ENCODE assay signal across 1 cellular context in genomic region chr11:113689711-113690618, GRCh38.
TF ChIP-seq lines count a peak whose summit lies in the region.

No MANE protein-coding gene starts in this region.

TF ChIP-seq in K562, 482 proteins besides CTCF, POLR2A, EP300 and RAD21 (continued from another document and continues in another):
- no peak for TF ChIP-seq REST (CRISPR knock-in tag; IDR thresholded peaks at IDR 0.05; ENCODE audit: low read depth)
- TF ChIP-seq CXXC5 (CRISPR knock-in tag; IDR thresholded peaks at IDR 0.05), result peak; percentile 8; the same call in 1 of the 2 replicates
- TF ChIP-seq ZNF24 (IDR thresholded peaks at IDR 0.05), result no peak
- TF ChIP-seq MYNN (IDR thresholded peaks at IDR 0.05), result no peak
- TF ChIP-seq MYNN (CRISPR knock-in tag; IDR thresholded peaks at IDR 0.05), result no peak
- TF ChIP-seq NFXL1 (CRISPR knock-in tag; IDR thresholded peaks at IDR 0.05), result peak; percentile 62; the same call in 1 of the 2 replicates
- TF ChIP-seq ZNF280A (IDR thresholded peaks at IDR 0.05; ENCODE audit: low read depth, partially characterized antibody), result no peak
- TF ChIP-seq ZNF121 (CRISPR knock-in tag; conservative IDR thresholded peaks at IDR 0.05), result no peak
- TF ChIP-seq POLR3A (IDR thresholded peaks at IDR 0.05; ENCODE audit: borderline replicate concordance, extremely low read depth, insufficient read depth, insufficient read length), result no peak
- peak; percentile 91 for TF ChIP-seq ZBTB33 (CRISPR knock-in tag; IDR thresholded peaks at IDR 0.05)
- no peak for TF ChIP-seq XRCC5 (IDR thresholded peaks at IDR 0.05; ENCODE audit: low read depth, low read length)
- TF ChIP-seq IRF9 (tag; IDR thresholded peaks at IDR 0.05), result no peak
- TF ChIP-seq HBP1 (CRISPR knock-in tag; IDR thresholded peaks at IDR 0.05), result no peak
- no peak for TF ChIP-seq POLR2AphosphoS2 (IDR thresholded peaks at IDR 0.05; ENCODE audit: low read length)
- TF ChIP-seq SMC3 (conservative IDR thresholded peaks at IDR 0.05; ENCODE audit: insufficient read depth, low read depth, low read length), result 0 out of 2 replicates have a peak, but pooled peaks have one; percentile 20
- no peak for TF ChIP-seq TEAD1 (CRISPR knock-in tag; IDR thresholded peaks at IDR 0.05)
- TF ChIP-seq ZNF592 (IDR thresholded peaks at IDR 0.05), result 0 out of 2 replicates have a peak, but pooled peaks have one; percentile 29
- peak; percentile 30 for TF ChIP-seq CTCFL (IDR thresholded peaks at IDR 0.05; ENCODE audit: borderline replicate concordance, insufficient read depth, low read depth, low read length, poor library complexity, severe bottlenecking)
- no peak for TF ChIP-seq TFAM (CRISPR knock-in tag; conservative IDR thresholded peaks at IDR 0.05)
- no peak for TF ChIP-seq ZNF507 (tag; conservative IDR thresholded peaks at IDR 0.05)
- peak; percentile 60; the same call in 1 of the 2 replicates for TF ChIP-seq ZBTB7A (IDR thresholded peaks at IDR 0.05; ENCODE audit: borderline replicate concordance, control insufficient read depth, low read depth, low read length)
- no peak for TF ChIP-seq ZNF766 (CRISPR knock-in tag; conservative IDR thresholded peaks at IDR 0.05)
- peak; percentile 4; the same call in 1 of the 2 replicates for TF ChIP-seq KLF6 (CRISPR knock-in tag; IDR thresholded peaks at IDR 0.05; ENCODE audit: borderline replicate concordance)
- TF ChIP-seq TCF7 (IDR thresholded peaks at IDR 0.05; ENCODE audit: borderline replicate concordance), result no peak
- peak; percentile 38; the same call in 1 of the 2 replicates for TF ChIP-seq ZNF740 (CRISPR knock-in tag; IDR thresholded peaks at IDR 0.05)
- TF ChIP-seq ZNF740 (tag; IDR thresholded peaks at IDR 0.05), result no peak
- no peak for TF ChIP-seq CAMTA2 (CRISPR knock-in tag; conservative IDR thresholded peaks at IDR 0.05)
- no peak for TF ChIP-seq AFF1 (IDR thresholded peaks at IDR 0.05; ENCODE audit: low read depth in 1 of 2, partially characterized antibody in 2 of 2)
- TF ChIP-seq NRF1 (conservative IDR thresholded peaks at IDR 0.05 in 1 of 2, IDR thresholded peaks at IDR 0.05 in 1 of 2), result peak in 1 of 2 experiments; percentile 13; a peak in 1 of 4 replicates
- no peak for TF ChIP-seq THAP7 (CRISPR knock-in tag; IDR thresholded peaks at IDR 0.05)
- peak; percentile 45; the same call in 1 of the 2 replicates for TF ChIP-seq OTX1 (CRISPR knock-in tag; IDR thresholded peaks at IDR 0.05)
- TF ChIP-seq PYGO2 (tag; IDR thresholded peaks at IDR 0.05), result no peak
- TF ChIP-seq ZNF644 (tag; IDR thresholded peaks at IDR 0.05; ENCODE audit: low read depth), result no peak
- TF ChIP-seq FOXP1 (CRISPR knock-in tag; IDR thresholded peaks at IDR 0.05), result no peak
- 0 out of 2 replicates have a peak, but pooled peaks have one; percentile 14 for TF ChIP-seq NFE2L1 (tag; IDR thresholded peaks at IDR 0.05; ENCODE audit: borderline replicate concordance, low read depth)
